ENCODE assay signal across 1 cellular context in the genomic region with DNA sequence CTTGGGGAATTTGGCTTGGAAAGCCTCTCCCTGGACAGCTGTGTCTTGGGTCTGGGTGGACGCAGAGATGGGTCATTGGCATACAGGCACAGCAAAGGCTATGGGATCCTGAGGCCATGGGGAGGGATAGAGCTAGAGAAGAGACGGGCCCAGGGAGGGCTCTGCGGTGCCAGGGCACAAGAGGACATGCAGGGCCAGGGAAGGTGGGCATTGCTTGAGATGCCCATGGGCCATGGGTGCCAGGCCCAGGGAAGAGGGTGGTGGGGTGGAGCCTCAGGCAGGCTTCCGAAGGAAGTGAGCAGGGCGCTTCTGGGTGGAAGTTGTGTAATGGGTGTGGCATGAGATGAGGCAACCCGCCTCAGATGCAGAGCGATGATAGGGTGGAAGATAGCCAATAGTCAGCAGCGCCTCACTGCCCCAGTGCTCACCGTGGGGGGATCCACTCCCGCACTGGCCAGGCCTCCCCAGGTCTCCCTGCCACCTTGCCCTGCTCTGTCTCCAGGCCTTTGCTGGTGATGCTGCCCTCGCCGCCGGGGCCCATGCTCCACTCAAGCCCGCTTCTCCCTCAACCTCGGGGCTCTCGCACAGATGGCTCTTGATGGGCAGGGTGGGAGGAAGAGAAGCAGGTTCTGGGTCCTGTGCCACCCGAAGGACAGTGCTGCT.
TF ChIP-seq lines count a peak whose summit lies in the region.

No MANE protein-coding gene starts in this region.

TF ChIP-seq in K562, 482 proteins besides CTCF, POLR2A, EP300 and RAD21 (continued from another document and continues in another):
- TF ChIP-seq, protein P1, sequence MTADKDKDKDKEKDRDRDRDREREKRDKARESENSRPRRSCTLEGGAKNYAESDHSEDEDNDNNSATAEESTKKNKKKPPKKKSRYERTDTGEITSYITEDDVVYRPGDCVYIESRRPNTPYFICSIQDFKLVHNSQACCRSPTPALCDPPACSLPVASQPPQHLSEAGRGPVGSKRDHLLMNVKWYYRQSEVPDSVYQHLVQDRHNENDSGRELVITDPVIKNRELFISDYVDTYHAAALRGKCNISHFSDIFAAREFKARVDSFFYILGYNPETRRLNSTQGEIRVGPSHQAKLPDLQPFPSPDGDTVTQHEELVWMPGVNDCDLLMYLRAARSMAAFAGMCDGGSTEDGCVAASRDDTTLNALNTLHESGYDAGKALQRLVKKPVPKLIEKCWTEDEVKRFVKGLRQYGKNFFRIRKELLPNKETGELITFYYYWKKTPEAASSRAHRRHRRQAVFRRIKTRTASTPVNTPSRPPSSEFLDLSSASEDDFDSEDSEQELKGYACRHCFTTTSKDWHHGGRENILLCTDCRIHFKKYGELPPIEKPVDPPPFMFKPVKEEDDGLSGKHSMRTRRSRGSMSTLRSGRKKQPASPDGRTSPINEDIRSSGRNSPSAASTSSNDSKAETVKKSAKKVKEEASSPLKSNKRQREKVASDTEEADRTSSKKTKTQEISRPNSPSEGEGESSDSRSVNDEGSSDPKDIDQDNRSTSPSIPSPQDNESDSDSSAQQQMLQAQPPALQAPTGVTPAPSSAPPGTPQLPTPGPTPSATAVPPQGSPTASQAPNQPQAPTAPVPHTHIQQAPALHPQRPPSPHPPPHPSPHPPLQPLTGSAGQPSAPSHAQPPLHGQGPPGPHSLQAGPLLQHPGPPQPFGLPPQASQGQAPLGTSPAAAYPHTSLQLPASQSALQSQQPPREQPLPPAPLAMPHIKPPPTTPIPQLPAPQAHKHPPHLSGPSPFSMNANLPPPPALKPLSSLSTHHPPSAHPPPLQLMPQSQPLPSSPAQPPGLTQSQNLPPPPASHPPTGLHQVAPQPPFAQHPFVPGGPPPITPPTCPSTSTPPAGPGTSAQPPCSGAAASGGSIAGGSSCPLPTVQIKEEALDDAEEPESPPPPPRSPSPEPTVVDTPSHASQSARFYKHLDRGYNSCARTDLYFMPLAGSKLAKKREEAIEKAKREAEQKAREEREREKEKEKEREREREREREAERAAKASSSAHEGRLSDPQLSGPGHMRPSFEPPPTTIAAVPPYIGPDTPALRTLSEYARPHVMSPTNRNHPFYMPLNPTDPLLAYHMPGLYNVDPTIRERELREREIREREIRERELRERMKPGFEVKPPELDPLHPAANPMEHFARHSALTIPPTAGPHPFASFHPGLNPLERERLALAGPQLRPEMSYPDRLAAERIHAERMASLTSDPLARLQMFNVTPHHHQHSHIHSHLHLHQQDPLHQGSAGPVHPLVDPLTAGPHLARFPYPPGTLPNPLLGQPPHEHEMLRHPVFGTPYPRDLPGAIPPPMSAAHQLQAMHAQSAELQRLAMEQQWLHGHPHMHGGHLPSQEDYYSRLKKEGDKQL (CRISPR knock-in tag; IDR thresholded peaks at IDR 0.05; ENCODE audit: borderline replicate concordance), result 0 out of 2 replicates have a peak, but pooled peaks have one; percentile 13
- peak; percentile 10; the same call in 1 of the 2 replicates for TF ChIP-seq KLF13 (tag; IDR thresholded peaks at IDR 0.05; ENCODE audit: borderline replicate concordance, low read depth)
- no peak for TF ChIP-seq IRF2 (CRISPR knock-in tag; IDR thresholded peaks at IDR 0.05)
- no peak for TF ChIP-seq HCFC1 (IDR thresholded peaks at IDR 0.05; ENCODE audit: low read depth, low read length)
- TF ChIP-seq, protein P2, sequence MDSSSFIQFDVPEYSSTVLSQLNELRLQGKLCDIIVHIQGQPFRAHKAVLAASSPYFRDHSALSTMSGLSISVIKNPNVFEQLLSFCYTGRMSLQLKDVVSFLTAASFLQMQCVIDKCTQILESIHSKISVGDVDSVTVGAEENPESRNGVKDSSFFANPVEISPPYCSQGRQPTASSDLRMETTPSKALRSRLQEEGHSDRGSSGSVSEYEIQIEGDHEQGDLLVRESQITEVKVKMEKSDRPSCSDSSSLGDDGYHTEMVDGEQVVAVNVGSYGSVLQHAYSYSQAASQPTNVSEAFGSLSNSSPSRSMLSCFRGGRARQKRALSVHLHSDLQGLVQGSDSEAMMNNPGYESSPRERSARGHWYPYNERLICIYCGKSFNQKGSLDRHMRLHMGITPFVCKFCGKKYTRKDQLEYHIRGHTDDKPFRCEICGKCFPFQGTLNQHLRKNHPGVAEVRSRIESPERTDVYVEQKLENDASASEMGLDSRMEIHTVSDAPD (CRISPR knock-in tag; IDR thresholded peaks at IDR 0.05), result 0 out of 2 replicates have a peak, but pooled peaks have one; percentile 45
- TF ChIP-seq EWSR1 (IDR thresholded peaks at IDR 0.05; ENCODE audit: borderline replicate concordance, low read depth, partially characterized antibody), result no peak
- 0 out of 2 replicates have a peak, but pooled peaks have one; percentile 22 for TF ChIP-seq CBX1 (IDR thresholded peaks at IDR 0.05; ENCODE audit: low read depth)
- TF ChIP-seq, protein P3, sequence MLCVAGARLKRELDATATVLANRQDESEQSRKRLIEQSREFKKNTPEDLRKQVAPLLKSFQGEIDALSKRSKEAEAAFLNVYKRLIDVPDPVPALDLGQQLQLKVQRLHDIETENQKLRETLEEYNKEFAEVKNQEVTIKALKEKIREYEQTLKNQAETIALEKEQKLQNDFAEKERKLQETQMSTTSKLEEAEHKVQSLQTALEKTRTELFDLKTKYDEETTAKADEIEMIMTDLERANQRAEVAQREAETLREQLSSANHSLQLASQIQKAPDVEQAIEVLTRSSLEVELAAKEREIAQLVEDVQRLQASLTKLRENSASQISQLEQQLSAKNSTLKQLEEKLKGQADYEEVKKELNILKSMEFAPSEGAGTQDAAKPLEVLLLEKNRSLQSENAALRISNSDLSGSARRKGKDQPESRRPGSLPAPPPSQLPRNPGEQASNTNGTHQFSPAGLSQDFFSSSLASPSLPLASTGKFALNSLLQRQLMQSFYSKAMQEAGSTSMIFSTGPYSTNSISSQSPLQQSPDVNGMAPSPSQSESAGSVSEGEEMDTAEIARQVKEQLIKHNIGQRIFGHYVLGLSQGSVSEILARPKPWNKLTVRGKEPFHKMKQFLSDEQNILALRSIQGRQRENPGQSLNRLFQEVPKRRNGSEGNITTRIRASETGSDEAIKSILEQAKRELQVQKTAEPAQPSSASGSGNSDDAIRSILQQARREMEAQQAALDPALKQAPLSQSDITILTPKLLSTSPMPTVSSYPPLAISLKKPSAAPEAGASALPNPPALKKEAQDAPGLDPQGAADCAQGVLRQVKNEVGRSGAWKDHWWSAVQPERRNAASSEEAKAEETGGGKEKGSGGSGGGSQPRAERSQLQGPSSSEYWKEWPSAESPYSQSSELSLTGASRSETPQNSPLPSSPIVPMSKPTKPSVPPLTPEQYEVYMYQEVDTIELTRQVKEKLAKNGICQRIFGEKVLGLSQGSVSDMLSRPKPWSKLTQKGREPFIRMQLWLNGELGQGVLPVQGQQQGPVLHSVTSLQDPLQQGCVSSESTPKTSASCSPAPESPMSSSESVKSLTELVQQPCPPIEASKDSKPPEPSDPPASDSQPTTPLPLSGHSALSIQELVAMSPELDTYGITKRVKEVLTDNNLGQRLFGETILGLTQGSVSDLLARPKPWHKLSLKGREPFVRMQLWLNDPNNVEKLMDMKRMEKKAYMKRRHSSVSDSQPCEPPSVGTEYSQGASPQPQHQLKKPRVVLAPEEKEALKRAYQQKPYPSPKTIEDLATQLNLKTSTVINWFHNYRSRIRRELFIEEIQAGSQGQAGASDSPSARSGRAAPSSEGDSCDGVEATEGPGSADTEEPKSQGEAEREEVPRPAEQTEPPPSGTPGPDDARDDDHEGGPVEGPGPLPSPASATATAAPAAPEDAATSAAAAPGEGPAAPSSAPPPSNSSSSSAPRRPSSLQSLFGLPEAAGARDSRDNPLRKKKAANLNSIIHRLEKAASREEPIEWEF (CRISPR knock-in tag; IDR thresholded peaks at IDR 0.05), result no peak
- TF ChIP-seq RBM22 (IDR thresholded peaks at IDR 0.05; ENCODE audit: low read depth, low read length, poor library complexity, severe bottlenecking), result peak; percentile 11
- no peak for TF ChIP-seq SAP30 (IDR thresholded peaks at IDR 0.05; ENCODE audit: borderline replicate concordance, insufficient read depth, low read depth, low read length, poor library complexity, severe bottlenecking)
- no peak for TF ChIP-seq SMAD2 (IDR thresholded peaks at IDR 0.05; ENCODE audit: low read depth, low read length)
- TF ChIP-seq PURB (CRISPR knock-in tag; IDR thresholded peaks at IDR 0.05; ENCODE audit: low read depth), result no peak
- no peak for TF ChIP-seq TARDBP (IDR thresholded peaks at IDR 0.05)
- no peak for TF ChIP-seq BCOR (IDR thresholded peaks at IDR 0.05)
- TF ChIP-seq ZNF311 (CRISPR knock-in tag; IDR thresholded peaks at IDR 0.05), result peak; percentile 86
- no peak for TF ChIP-seq JUNB (CRISPR knock-in tag; conservative IDR thresholded peaks at IDR 0.05)
- no peak for TF ChIP-seq PHF20 (IDR thresholded peaks at IDR 0.05; ENCODE audit: partially characterized antibody)
- TF ChIP-seq, protein P4, sequence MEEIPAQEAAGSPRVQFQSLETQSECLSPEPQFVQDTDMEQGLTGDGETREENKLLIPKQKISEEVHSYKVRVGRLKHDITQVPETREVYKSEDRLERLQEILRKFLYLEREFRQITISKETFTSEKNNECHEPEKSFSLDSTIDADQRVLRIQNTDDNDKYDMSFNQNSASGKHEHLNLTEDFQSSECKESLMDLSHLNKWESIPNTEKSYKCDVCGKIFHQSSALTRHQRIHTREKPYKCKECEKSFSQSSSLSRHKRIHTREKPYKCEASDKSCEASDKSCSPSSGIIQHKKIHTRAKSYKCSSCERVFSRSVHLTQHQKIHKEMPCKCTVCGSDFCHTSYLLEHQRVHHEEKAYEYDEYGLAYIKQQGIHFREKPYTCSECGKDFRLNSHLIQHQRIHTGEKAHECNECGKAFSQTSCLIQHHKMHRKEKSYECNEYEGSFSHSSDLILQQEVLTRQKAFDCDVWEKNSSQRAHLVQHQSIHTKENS (CRISPR knock-in tag; IDR thresholded peaks at IDR 0.05), result no peak
- TF ChIP-seq SPI1 (IDR thresholded peaks at IDR 0.05; ENCODE audit: borderline replicate concordance, low read depth, low read length), result peak; percentile 30; the same call in 1 of the 2 replicates
- peak; percentile 23; the same call in 1 of the 2 replicates for TF ChIP-seq BRD4 (IDR thresholded peaks at IDR 0.05)
- no peak for TF ChIP-seq KAT2B (IDR thresholded peaks at IDR 0.05; ENCODE audit: low read depth, low read length)
- TF ChIP-seq THRAP3 (IDR thresholded peaks at IDR 0.05; ENCODE audit: borderline replicate concordance), result no peak
- TF ChIP-seq, protein P5, sequence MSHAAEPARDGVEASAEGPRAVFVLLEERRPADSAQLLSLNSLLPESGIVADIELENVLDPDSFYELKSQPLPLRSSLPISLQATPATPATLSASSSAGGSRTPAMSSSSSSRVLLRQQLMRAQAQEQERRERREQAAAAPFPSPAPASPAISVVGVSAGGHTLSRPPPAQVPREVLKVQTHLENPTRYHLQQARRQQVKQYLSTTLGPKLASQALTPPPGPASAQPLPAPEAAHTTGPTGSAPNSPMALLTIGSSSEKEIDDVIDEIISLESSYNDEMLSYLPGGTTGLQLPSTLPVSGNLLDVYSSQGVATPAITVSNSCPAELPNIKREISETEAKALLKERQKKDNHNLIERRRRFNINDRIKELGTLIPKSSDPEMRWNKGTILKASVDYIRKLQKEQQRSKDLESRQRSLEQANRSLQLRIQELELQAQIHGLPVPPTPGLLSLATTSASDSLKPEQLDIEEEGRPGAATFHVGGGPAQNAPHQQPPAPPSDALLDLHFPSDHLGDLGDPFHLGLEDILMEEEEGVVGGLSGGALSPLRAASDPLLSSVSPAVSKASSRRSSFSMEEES (CRISPR knock-in tag; IDR thresholded peaks at IDR 0.05), result no peak
- TF ChIP-seq, protein P6, sequence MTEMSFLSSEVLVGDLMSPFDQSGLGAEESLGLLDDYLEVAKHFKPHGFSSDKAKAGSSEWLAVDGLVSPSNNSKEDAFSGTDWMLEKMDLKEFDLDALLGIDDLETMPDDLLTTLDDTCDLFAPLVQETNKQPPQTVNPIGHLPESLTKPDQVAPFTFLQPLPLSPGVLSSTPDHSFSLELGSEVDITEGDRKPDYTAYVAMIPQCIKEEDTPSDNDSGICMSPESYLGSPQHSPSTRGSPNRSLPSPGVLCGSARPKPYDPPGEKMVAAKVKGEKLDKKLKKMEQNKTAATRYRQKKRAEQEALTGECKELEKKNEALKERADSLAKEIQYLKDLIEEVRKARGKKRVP (CRISPR knock-in tag; IDR thresholded peaks at IDR 0.05), result no peak
- no peak for TF ChIP-seq CSDE1 (IDR thresholded peaks at IDR 0.05)
- TF ChIP-seq CCAR2 (IDR thresholded peaks at IDR 0.05; ENCODE audit: low read depth, low read length), result no peak
- no peak for TF ChIP-seq ZFP1 (CRISPR knock-in tag; IDR thresholded peaks at IDR 0.05)
- no peak for TF ChIP-seq BCL6 (CRISPR knock-in tag; IDR thresholded peaks at IDR 0.05)
- no peak for TF ChIP-seq ZNF384 (IDR thresholded peaks at IDR 0.05; ENCODE audit: low read depth, low read length)
- peak; percentile 14; the same call in 1 of the 2 replicates for TF ChIP-seq KLF6 (CRISPR knock-in tag; IDR thresholded peaks at IDR 0.05; ENCODE audit: borderline replicate concordance)
- TF ChIP-seq COPS2 (conservative IDR thresholded peaks at IDR 0.05), result no peak
- TF ChIP-seq, protein P7, sequence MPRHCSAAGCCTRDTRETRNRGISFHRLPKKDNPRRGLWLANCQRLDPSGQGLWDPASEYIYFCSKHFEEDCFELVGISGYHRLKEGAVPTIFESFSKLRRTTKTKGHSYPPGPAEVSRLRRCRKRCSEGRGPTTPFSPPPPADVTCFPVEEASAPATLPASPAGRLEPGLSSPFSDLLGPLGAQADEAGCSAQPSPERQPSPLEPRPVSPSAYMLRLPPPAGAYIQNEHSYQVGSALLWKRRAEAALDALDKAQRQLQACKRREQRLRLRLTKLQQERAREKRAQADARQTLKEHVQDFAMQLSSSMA (CRISPR knock-in tag; IDR thresholded peaks at IDR 0.05), result no peak
- TF ChIP-seq MXI1 (IDR thresholded peaks at IDR 0.05; ENCODE audit: low read depth, low read length), result no peak
- TF ChIP-seq STAT5B (CRISPR knock-in tag; IDR thresholded peaks at IDR 0.05), result no peak
- no peak for TF ChIP-seq CREBBP (IDR thresholded peaks at IDR 0.05; ENCODE audit: low read depth, low read length)
- TF ChIP-seq, protein P8, sequence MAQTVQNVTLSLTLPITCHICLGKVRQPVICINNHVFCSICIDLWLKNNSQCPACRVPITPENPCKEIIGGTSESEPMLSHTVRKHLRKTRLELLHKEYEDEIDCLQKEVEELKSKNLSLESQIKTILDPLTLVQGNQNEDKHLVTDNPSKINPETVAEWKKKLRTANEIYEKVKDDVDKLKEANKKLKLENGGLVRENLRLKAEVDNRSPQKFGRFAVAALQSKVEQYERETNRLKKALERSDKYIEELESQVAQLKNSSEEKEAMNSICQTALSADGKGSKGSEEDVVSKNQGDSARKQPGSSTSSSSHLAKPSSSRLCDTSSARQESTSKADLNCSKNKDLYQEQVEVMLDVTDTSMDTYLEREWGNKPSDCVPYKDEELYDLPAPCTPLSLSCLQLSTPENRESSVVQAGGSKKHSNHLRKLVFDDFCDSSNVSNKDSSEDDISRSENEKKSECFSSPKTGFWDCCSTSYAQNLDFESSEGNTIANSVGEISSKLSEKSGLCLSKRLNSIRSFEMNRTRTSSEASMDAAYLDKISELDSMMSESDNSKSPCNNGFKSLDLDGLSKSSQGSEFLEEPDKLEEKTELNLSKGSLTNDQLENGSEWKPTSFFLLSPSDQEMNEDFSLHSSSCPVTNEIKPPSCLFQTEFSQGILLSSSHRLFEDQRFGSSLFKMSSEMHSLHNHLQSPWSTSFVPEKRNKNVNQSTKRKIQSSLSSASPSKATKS (CRISPR knock-in tag; IDR thresholded peaks at IDR 0.05), result no peak
- TF ChIP-seq TCF3 (CRISPR knock-in tag; IDR thresholded peaks at IDR 0.05), result no peak
- no peak; the same call in 1 of the 2 replicates for TF ChIP-seq PHF8 (IDR thresholded peaks at IDR 0.05; ENCODE audit: borderline replicate concordance, low read length)
- TF ChIP-seq MBD2 (IDR thresholded peaks at IDR 0.05; ENCODE audit: borderline replicate concordance, low read depth), result no peak
- TF ChIP-seq, protein P9, sequence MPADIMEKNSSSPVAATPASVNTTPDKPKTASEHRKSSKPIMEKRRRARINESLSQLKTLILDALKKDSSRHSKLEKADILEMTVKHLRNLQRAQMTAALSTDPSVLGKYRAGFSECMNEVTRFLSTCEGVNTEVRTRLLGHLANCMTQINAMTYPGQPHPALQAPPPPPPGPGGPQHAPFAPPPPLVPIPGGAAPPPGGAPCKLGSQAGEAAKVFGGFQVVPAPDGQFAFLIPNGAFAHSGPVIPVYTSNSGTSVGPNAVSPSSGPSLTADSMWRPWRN (IDR thresholded peaks at IDR 0.05; ENCODE audit: low read depth), result no peak
